Comparison of ENCODE assay signal across 8 cellular contexts in the genomic region with DNA sequence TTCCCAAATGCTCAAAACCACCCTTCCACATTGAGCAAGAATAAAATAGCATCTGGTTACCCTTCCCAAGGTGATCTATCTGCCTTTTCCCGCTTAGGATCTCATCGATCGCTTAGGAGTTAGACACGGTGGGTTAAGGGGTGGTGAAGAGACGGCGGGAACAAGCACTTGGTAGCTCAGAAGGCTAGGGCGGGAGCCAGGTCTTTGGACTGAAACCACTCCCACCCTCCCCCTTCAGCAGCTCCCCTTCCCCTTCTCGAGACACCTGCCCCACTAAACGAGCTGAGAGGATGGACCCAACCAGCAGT. TPM values are rescaled to one million over a fixed set of nuclear protein-coding genes. Genes with fewer than 3 reads are reported as not detected.
DNase-seq lines count a peak whose midpoint lies in the region; ATAC-seq and TF ChIP-seq lines count a peak whose summit lies in the region.

No MANE protein-coding gene starts in this region.

- no peak overlapping the region for H2BK5ac ChIP-seq in IMR-90 (ENCODE audit: low read depth, low read length, poor library complexity, severe bottlenecking)

- peaks cover 12% of the 10 kb centered on the region for H3K36me3 Mint-ChIP-seq in activated naive CD4-positive, alpha-beta T cell treated with anti-CD3 and anti-CD28 coated beads, Interleukin-2, amount 50 U/mL, for 24 hours
- H3K36me3 Mint-ChIP-seq in activated naive CD8-positive, alpha-beta T cell treated with anti-CD3 and anti-CD28 coated beads for 36 hours, result peaks cover 18% of the 10 kb centered on the region

- TF ChIP-seq POLR2A in IMR-90 (IDR thresholded peaks at IDR 0.05; ENCODE audit: low read depth, low read length), result no peak

- no peak overlapping the region for H2BK120ac ChIP-seq in IMR-90 (ENCODE audit: low read depth, low read length)

- no peak overlapping the region for H2BK15ac ChIP-seq in IMR-90 (ENCODE audit: low read depth, low read length)

- H3K4me3 ChIP-seq in IMR-90 (ENCODE audit: insufficient read depth, low read depth, low read length) (peak overlapping the region; percentile 92), thoracic aorta (peak overlapping the region; percentile 97)

- intact Hi-C loops in IMR-90 (cut with micrococcal nuclease), result loop anchor here (5.0 kb wide), 1 partner anchor 350 kb away; no protein-coding TSS in a partner anchor

- H3K4me1 ChIP-seq in IMR-90 (ENCODE audit: control insufficient read depth, insufficient read depth, low read length) (peaks cover 4% of the 10 kb centered on the region), thoracic aorta (ENCODE audit: control insufficient read depth in 1 of 2, low read depth in 2 of 2) (peaks cover 0 to 26% of the 10 kb centered on the region in 2 donors)

- ATAC-seq in IMR-90 (ENCODE audit: low read depth), result no peak; the same call in 1 of the 2 replicates
- ATAC-seq in thoracic aorta (ENCODE audit: insufficient number of reproducible peaks, low FRiP score, low read depth), result no peak

- peaks cover 21 to 33% of the 10 kb centered on the region in 2 experiments for H3K79me1 ChIP-seq in IMR-90 (ENCODE audit: low read depth in 1 of 2, low read length in 2 of 2)

- no peak for DNase-seq in activated naive CD4-positive, alpha-beta T cell (lab: John Stamatoyannopoulos, UW)
- DNase-seq in IMR-90 (no peak), kidney glomerular epithelial cell (lab: John Stamatoyannopoulos, UW) (peak; percentile 44), thoracic aorta (ENCODE audit: low spot score) (no peak), NCI-H1930 (lab: John Stamatoyannopoulos, UW) (no peak), C1 segment of cervical spinal cord (lab: John Stamatoyannopoulos, UW) (no peak)
- DNase-seq in activated naive CD8-positive, alpha-beta T cell treated with anti-CD3 and anti-CD28 coated beads for 36 hours, result no peak

- H3K23ac ChIP-seq in IMR-90 (ENCODE audit: low read depth, low read length), result peak overlapping the region; percentile 74

- peak overlapping the region; percentile 79 for H4K5ac ChIP-seq in IMR-90 (ENCODE audit: low read depth, low read length)

- peak overlapping the region; percentile 87 for H3K9ac ChIP-seq in IMR-90 (ENCODE audit: low read depth, low read length)

- no peaks in the 10 kb centered on the region for H3K9me3 Mint-ChIP-seq in activated naive CD4-positive, alpha-beta T cell treated with anti-CD3 and anti-CD28 coated beads, Interleukin-2, amount 50 U/mL, for 24 hours
- H3K9me3 Mint-ChIP-seq in activated naive CD8-positive, alpha-beta T cell treated with anti-CD3 and anti-CD28 coated beads for 36 hours, result no peaks in the 10 kb centered on the region

- H3K27ac ChIP-seq in IMR-90 (ENCODE audit: insufficient read depth, low read length), result peak overlapping the region; percentile 80
- peak overlapping the region; percentile 90 to 94 for H3K27ac ChIP-seq in thoracic aorta

- peak overlapping the region; percentile 50; the same call in 1 of the 2 replicates for H3K56ac ChIP-seq in IMR-90 (ENCODE audit: extremely low read depth, insufficient read depth, low read length)

- no TSS peak for BruUV-seq in IMR-90 (replicated peaks; lab: Mats Ljungman, UMichigan)

- peak overlapping the region; percentile 99 for H2AFZ ChIP-seq in IMR-90 (replicated peaks; ENCODE audit: low read length, poor library complexity)

- peak overlapping the region; percentile 99 for H3K4me3 Mint-ChIP-seq in activated naive CD4-positive, alpha-beta T cell treated with anti-CD3 and anti-CD28 coated beads, Interleukin-2, amount 50 U/mL, for 24 hours
- peak overlapping the region; percentile 95 for H3K4me3 Mint-ChIP-seq in activated naive CD8-positive, alpha-beta T cell treated with anti-CD3 and anti-CD28 coated beads for 36 hours

- H4K20me1 ChIP-seq in IMR-90 (ENCODE audit: insufficient read depth, low read length), result no peaks in the 10 kb centered on the region

- no peaks in the 10 kb centered on the region for H3K27me3 Mint-ChIP-seq in activated naive CD4-positive, alpha-beta T cell treated with anti-CD3 and anti-CD28 coated beads, Interleukin-2, amount 50 U/mL, for 24 hours
- no peaks in the 10 kb centered on the region for H3K27me3 Mint-ChIP-seq in activated naive CD8-positive, alpha-beta T cell treated with anti-CD3 and anti-CD28 coated beads for 36 hours

- H3K36me3 ChIP-seq in IMR-90 (ENCODE audit: control insufficient read depth, insufficient read depth, low read length) (peaks cover 5% of the 10 kb centered on the region), thoracic aorta (peaks cover 15% of the 10 kb centered on the region)

- peak overlapping the region; percentile 83 for H3K4ac ChIP-seq in IMR-90 (ENCODE audit: low read depth, low read length)

- peak overlapping the region; percentile 88 for H2AK9ac ChIP-seq in IMR-90 (replicated peaks; ENCODE audit: low read depth, low read length, poor library complexity)

- CTCF ChIA-PET in IMR-90 (lab: Yijun Ruan, JAX), result no interaction called here

- peaks cover 39% of the 10 kb centered on the region for H3K4me1 Mint-ChIP-seq in activated naive CD4-positive, alpha-beta T cell treated with anti-CD3 and anti-CD28 coated beads, Interleukin-2, amount 50 U/mL, for 24 hours
- H3K4me1 Mint-ChIP-seq in activated naive CD8-positive, alpha-beta T cell treated with anti-CD3 and anti-CD28 coated beads for 36 hours, result peaks cover 27% of the 10 kb centered on the region

- no peaks in the 10 kb centered on the region for H3K27me3 ChIP-seq in IMR-90 (ENCODE audit: control insufficient read depth, insufficient read depth, low read length)
- no peaks in the 10 kb centered on the region for H3K27me3 ChIP-seq in thoracic aorta (replicated peaks; ENCODE audit: insufficient read depth)

- H3K18ac ChIP-seq in IMR-90 (ENCODE audit: low read depth, low read length), result no peak overlapping the region

- dilution Hi-C loops in IMR-90 (cut with HindIII; ENCODE audit: low sequenced_read_pairs, unreplicated experiment), result no loop called here

- 0 out of 2 replicates have a peak overlapping the region, but pooled peaks have one; percentile 49 for H2AK5ac ChIP-seq in IMR-90 (ENCODE audit: low read depth, low read length)

- H3K27ac Mint-ChIP-seq in activated naive CD4-positive, alpha-beta T cell treated with anti-CD3 and anti-CD28 coated beads, Interleukin-2, amount 50 U/mL, for 24 hours, result peak overlapping the region; percentile 100
- H3K27ac Mint-ChIP-seq in activated naive CD8-positive, alpha-beta T cell treated with anti-CD3 and anti-CD28 coated beads for 36 hours, result peak overlapping the region; percentile 99

- H3K14ac ChIP-seq in IMR-90 (replicated peaks; ENCODE audit: low read depth, low read length), result peak overlapping the region; percentile 76

- TF ChIP-seq RAD21 in IMR-90 (IDR thresholded peaks at IDR 0.05; ENCODE audit: low read length), result no peak

- WGBS in IMR-90 (ENCODE audit: extremely low coverage in 2 of 2, insufficient read length in 1 of 2), 2 experiments, result no CpG with 5 or more reads among the region's 9 CpGs

- H3K4me2 ChIP-seq in IMR-90 (ENCODE audit: low read depth, low read length), result peak overlapping the region; percentile 96

- H3K9me1 ChIP-seq in IMR-90 (ENCODE audit: insufficient read depth, low read length), result no peaks in the 10 kb centered on the region

- POLR2A ChIA-PET in IMR-90 (lab: Charles Lee; ENCODE audit: unreplicated experiment), result no interaction called here

- in situ Hi-C loops in IMR-90 (cut with MboI; ENCODE audit: low sequenced_read_pairs), result no loop called here

- H3K9me3 ChIP-seq in IMR-90 (ENCODE audit: control insufficient read depth, insufficient read depth, low read length) (no peaks in the 10 kb centered on the region), thoracic aorta (no peaks in the 10 kb centered on the region)

- TF ChIP-seq CTCF in IMR-90 (conservative IDR thresholded peaks at IDR 0.05; ENCODE audit: low read depth, low read length), result no peak
- no peak for TF ChIP-seq CTCF in thoracic aorta (IDR thresholded peaks at IDR 0.05)

- no peak overlapping the region for H2BK20ac ChIP-seq in IMR-90 (ENCODE audit: low read depth, low read length)

- no peak overlapping the region; the same call in 1 of the 2 replicates for H4K91ac ChIP-seq in IMR-90 (ENCODE audit: insufficient read depth, low read depth, low read length)

- peak overlapping the region; percentile 95 to 96 for H4K8ac ChIP-seq in IMR-90 (ENCODE audit: low read depth in 2 of 2, low read length in 2 of 2)

TF ChIP-seq in IMR-90, 13 proteins besides CTCF, POLR2A, EP300 and RAD21 (continues in another document):
- TF ChIP-seq RCOR1 (IDR thresholded peaks at IDR 0.05; ENCODE audit: insufficient replicate concordance, low read length) (no peak), CHD1 (IDR thresholded peaks at IDR 0.05; ENCODE audit: low read depth, low read length) (no peak), RFX5 (IDR thresholded peaks at IDR 0.05; ENCODE audit: low read depth, low read length) (no peak), MXI1 (IDR thresholded peaks at IDR 0.05; ENCODE audit: borderline replicate concordance, low read depth, low read length) (no peak), FOS (IDR thresholded peaks at IDR 0.05; ENCODE audit: low read depth, low read length) (no peak), BHLHE40 (IDR thresholded peaks at IDR 0.05; ENCODE audit: low read depth, low read length) (no peak), CEBPB (IDR thresholded peaks at IDR 0.05; ENCODE audit: low read depth, low read length) (no peak)
- TF ChIP-seq, protein P1, sequence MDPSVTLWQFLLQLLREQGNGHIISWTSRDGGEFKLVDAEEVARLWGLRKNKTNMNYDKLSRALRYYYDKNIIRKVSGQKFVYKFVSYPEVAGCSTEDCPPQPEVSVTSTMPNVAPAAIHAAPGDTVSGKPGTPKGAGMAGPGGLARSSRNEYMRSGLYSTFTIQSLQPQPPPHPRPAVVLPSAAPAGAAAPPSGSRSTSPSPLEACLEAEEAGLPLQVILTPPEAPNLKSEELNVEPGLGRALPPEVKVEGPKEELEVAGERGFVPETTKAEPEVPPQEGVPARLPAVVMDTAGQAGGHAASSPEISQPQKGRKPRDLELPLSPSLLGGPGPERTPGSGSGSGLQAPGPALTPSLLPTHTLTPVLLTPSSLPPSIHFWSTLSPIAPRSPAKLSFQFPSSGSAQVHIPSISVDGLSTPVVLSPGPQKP (IDR thresholded peaks at IDR 0.05; ENCODE audit: borderline replicate concordance, low read depth, low read length), result no peak
- TF ChIP-seq, protein P2, sequence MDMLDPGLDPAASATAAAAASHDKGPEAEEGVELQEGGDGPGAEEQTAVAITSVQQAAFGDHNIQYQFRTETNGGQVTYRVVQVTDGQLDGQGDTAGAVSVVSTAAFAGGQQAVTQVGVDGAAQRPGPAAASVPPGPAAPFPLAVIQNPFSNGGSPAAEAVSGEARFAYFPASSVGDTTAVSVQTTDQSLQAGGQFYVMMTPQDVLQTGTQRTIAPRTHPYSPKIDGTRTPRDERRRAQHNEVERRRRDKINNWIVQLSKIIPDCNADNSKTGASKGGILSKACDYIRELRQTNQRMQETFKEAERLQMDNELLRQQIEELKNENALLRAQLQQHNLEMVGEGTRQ (IDR thresholded peaks at IDR 0.05; ENCODE audit: low read depth, low read length), result no peak

RNA-seq across cellular contexts. Expression of a gene that starts 0.5 kb away (rescaled TPM):
- total RNA-seq in IMR-90 (2012; rRNA removed), result 13.3 and 27.2 TPM in 2 replicates
- polyA plus RNA-seq in IMR-90 (2012; rRNA removed), result 14.1 and 15.8 TPM in 2 replicates
- 0.35 and 0.88 TPM in 2 replicates for polyA plus RNA-seq in IMR-90 (2012; cell fraction: cytosol; rRNA removed)
- 3.1 and 32.8 TPM in 2 replicates for polyA plus RNA-seq in IMR-90 (2012; cell fraction: nucleus; rRNA removed; ENCODE audit: low replicate concordance)
- total RNA-seq in activated naive CD8-positive, alpha-beta T cell treated with anti-CD3 and anti-CD28 coated beads for 36 hours, result 10 to 100 TPM; 56.4 to 62.2 TPM
- 100 to 1,000 TPM in 1 of 2 donors, 10 to 100 TPM in 1; 57.4 to 126 TPM for total RNA-seq in thoracic aorta
